ENCODE assay signal across 24 cellular contexts in the genomic region with DNA sequence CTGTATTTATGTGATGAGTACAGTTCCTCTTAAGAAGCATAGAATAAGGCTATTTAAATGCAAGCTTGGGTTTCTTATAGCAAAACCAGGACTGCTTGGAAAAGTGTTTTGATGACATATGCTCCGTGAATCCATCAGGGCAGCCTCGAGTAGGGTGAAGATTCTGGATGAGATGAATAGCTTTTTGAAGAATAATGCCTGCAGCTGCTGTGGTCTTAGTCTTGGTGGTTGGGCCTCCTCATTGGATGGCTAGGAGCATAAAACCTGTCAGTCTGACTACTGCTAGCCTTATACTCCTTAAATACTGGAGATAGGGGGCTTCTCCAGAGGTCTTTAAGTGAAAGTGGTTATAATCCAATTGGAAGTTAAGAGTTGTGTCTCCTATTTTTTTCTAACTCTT.
"Had no signal": no experiment of that assay in that cellular context is flagged by ENCODE, and none has a peak within 500 bp of the region (broad histone marks: within the 10 kb centered on the region; RNA-seq: fewer than 3 reads in every experiment).

No MANE protein-coding gene starts in this region.

- H3K27ac Mint-ChIP-seq: dendritic cell treated with granulocyte-macrophage colony-stimulating factor and Interleukin-4, amounts not matched to agents 40 ng/mL and 50 ng/mL, for 4 days; effector memory CD8-positive, alpha-beta T cell; endodermal cell; mesothelial cell of epicardium had no signal

- H3K4me1 Mint-ChIP-seq: endodermal cell had no signal

- H3K4me3 ChIP-seq: colonic mucosa, esophagus squamous epithelium, gastrocnemius medialis, heart right ventricle, left lung, lower lobe of right lung, mucosa of descending colon had no signal

- H3K9me3 ChIP-seq: colonic mucosa, gastrocnemius medialis had no signal

- H3K27ac ChIP-seq: colonic mucosa, epithelial cell of prostate, esophagus squamous epithelium, gastrocnemius medialis, heart right ventricle, left lung, lower lobe of right lung had no signal

- H3K27me3 ChIP-seq: colonic mucosa, esophagus squamous epithelium, gastrocnemius medialis, heart right ventricle, left lung had no signal

- H3K4me3 Mint-ChIP-seq: dendritic cell treated with granulocyte-macrophage colony-stimulating factor and Interleukin-4, amounts not matched to agents 40 ng/mL and 50 ng/mL, for 4 days; effector memory CD8-positive, alpha-beta T cell; endodermal cell; mesothelial cell of epicardium had no signal

- H3K4me1 ChIP-seq: colonic mucosa, esophagus squamous epithelium, gastrocnemius medialis, heart right ventricle, left lung, lower lobe of right lung had no signal

- H3K36me3 ChIP-seq: colonic mucosa, esophagus squamous epithelium, gastrocnemius medialis, heart right ventricle, left lung, lower lobe of right lung had no signal

- DNase-seq: colonic mucosa; cortex of kidney; effector CD8-positive, alpha-beta T cell; effector memory CD8-positive, alpha-beta T cell; endodermal cell; erythroblast; esophagus squamous epithelium; foreskin fibroblast; foreskin melanocyte; gastrocnemius medialis; glutamatergic neuron; head of caudate nucleus; heart right ventricle; hippocampal formation; left cardiac atrium; left lung; left ventricle myocardium superior; lower lobe of right lung; mesenchymal stem cell; mucosa of descending colon had no signal

- H3K27me3 Mint-ChIP-seq: dendritic cell treated with granulocyte-macrophage colony-stimulating factor and Interleukin-4, amounts not matched to agents 40 ng/mL and 50 ng/mL, for 4 days; effector memory CD8-positive, alpha-beta T cell had no signal

- ATAC-seq: effector memory CD8-positive, alpha-beta T cell; esophagus mucosa; gastrocnemius medialis; heart right ventricle; left cardiac atrium; left lung; left ventricle myocardium superior; lower lobe of right lung; mucosa of descending colon had no signal
